ENCODE assay signal across 1 cellular context in the genomic region with DNA sequence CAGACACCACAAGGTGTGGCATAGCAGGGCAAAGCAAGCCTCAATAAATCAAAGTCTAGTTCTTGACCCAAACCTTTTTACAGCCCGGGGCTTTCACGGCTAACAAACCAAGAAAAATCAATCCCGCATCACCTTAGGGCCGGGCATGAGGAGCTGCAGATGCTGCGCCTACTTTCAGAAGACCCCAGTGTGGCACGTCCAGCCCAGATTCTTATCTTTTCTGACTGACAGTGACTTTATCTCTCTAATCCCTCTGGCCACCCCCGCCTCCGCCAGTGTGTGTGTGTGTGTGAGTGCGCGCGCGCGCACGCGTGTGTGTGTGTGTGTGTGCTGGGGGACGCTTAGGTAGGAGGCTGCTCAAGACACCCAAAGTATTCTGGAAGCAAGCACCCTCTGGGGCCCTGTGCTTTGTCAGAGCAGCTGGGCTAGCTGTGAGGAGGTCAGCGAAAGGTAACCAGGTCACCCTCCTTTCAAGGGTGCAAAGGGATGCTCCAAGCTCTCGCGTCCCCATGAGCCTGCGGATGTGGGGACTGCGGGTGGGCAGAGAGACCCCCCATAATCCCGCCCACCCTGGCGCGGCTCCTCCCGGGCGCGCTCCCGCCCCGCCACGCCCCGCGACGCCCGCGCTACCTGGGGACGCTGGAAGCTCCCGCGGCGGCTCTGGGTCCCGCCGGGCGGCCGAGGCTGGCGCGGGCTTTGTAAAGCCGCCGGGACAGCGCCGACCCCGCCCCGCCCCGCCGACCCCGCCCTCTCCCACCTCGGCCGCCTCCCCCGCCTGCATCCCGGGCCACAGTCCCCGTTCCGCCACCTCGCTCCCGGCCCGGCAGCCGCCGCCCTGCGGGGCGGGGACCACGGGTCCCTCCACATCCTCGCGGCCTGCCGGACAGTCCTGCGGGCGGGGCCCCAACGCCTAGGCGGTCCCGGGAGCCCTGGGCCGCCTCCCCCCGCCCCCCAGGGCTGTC.
A peak's percentile ranks its signal among the peaks of the same experiment; 100 is the strongest.
TF ChIP-seq lines count a peak whose summit lies in the region.

No MANE protein-coding gene starts in this region.

TF ChIP-seq in K562, 482 proteins besides CTCF, POLR2A, EP300 and RAD21 (continued from another document and continues in another):
- TF ChIP-seq, protein P1, sequence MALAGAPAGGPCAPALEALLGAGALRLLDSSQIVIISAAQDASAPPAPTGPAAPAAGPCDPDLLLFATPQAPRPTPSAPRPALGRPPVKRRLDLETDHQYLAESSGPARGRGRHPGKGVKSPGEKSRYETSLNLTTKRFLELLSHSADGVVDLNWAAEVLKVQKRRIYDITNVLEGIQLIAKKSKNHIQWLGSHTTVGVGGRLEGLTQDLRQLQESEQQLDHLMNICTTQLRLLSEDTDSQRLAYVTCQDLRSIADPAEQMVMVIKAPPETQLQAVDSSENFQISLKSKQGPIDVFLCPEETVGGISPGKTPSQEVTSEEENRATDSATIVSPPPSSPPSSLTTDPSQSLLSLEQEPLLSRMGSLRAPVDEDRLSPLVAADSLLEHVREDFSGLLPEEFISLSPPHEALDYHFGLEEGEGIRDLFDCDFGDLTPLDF (CRISPR knock-in tag; IDR thresholded peaks at IDR 0.05), result no peak
- no peak for TF ChIP-seq IRF9 (tag; IDR thresholded peaks at IDR 0.05)
- TF ChIP-seq DMBX1 (CRISPR knock-in tag; IDR thresholded peaks at IDR 0.05; ENCODE audit: borderline replicate concordance), result no peak
- TF ChIP-seq HINFP (tag; conservative IDR thresholded peaks at IDR 0.05; ENCODE audit: low read depth), result no peak
- TF ChIP-seq, protein P2, sequence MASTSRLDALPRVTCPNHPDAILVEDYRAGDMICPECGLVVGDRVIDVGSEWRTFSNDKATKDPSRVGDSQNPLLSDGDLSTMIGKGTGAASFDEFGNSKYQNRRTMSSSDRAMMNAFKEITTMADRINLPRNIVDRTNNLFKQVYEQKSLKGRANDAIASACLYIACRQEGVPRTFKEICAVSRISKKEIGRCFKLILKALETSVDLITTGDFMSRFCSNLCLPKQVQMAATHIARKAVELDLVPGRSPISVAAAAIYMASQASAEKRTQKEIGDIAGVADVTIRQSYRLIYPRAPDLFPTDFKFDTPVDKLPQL (IDR thresholded peaks at IDR 0.05; ENCODE audit: extremely low read depth, insufficient read length), result no peak
- TF ChIP-seq ZNF143 (CRISPR knock-in tag; IDR thresholded peaks at IDR 0.05), result no peak
- TF ChIP-seq HDGF (IDR thresholded peaks at IDR 0.05), result no peak
- TF ChIP-seq MCM5 (IDR thresholded peaks at IDR 0.05; ENCODE audit: low read depth), result no peak
- TF ChIP-seq TCFL5 (CRISPR knock-in tag; conservative IDR thresholded peaks at IDR 0.05), result no peak
- no peak for TF ChIP-seq ZNF232 (CRISPR knock-in tag; IDR thresholded peaks at IDR 0.05)
- TF ChIP-seq SUPT5H (IDR thresholded peaks at IDR 0.05), result no peak
- no peak for TF ChIP-seq USF2 (CRISPR knock-in tag; IDR thresholded peaks at IDR 0.05)
- no peak for TF ChIP-seq FIP1L1 (IDR thresholded peaks at IDR 0.05; ENCODE audit: low read depth, low read length, poor library complexity, severe bottlenecking)
- TF ChIP-seq KAT7 (CRISPR knock-in tag; IDR thresholded peaks at IDR 0.05; ENCODE audit: borderline replicate concordance), result no peak
- TF ChIP-seq WHSC1 (IDR thresholded peaks at IDR 0.05; ENCODE audit: low read length), result no peak
- TF ChIP-seq, protein P3, sequence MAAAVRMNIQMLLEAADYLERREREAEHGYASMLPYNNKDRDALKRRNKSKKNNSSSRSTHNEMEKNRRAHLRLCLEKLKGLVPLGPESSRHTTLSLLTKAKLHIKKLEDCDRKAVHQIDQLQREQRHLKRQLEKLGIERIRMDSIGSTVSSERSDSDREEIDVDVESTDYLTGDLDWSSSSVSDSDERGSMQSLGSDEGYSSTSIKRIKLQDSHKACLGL (CRISPR knock-in tag; IDR thresholded peaks at IDR 0.05; ENCODE audit: borderline replicate concordance, poor library complexity, severe bottlenecking), result no peak
- TF ChIP-seq, protein P4, sequence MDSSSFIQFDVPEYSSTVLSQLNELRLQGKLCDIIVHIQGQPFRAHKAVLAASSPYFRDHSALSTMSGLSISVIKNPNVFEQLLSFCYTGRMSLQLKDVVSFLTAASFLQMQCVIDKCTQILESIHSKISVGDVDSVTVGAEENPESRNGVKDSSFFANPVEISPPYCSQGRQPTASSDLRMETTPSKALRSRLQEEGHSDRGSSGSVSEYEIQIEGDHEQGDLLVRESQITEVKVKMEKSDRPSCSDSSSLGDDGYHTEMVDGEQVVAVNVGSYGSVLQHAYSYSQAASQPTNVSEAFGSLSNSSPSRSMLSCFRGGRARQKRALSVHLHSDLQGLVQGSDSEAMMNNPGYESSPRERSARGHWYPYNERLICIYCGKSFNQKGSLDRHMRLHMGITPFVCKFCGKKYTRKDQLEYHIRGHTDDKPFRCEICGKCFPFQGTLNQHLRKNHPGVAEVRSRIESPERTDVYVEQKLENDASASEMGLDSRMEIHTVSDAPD (CRISPR knock-in tag; IDR thresholded peaks at IDR 0.05), result no peak
- TF ChIP-seq FUS (optimal IDR thresholded peaks at IDR 0.05; ENCODE audit: low read depth, low read length), result no peak
- TF ChIP-seq ARID3B (CRISPR knock-in tag; IDR thresholded peaks at IDR 0.05; ENCODE audit: borderline replicate concordance), result no peak
- TF ChIP-seq MCM3 (IDR thresholded peaks at IDR 0.05), result no peak
- TF ChIP-seq ZZZ3 (IDR thresholded peaks at IDR 0.05), result no peak
- TF ChIP-seq PURB (CRISPR knock-in tag; IDR thresholded peaks at IDR 0.05; ENCODE audit: low read depth), result no peak
- no peak for TF ChIP-seq RBM39 (optimal IDR thresholded peaks at IDR 0.05; ENCODE audit: low read depth, low read length)
- TF ChIP-seq SIX5 (IDR thresholded peaks at IDR 0.05; ENCODE audit: borderline replicate concordance in 1 of 2, insufficient read depth in 1 of 2, low read depth in 1 of 2, low read length in 2 of 2), result no peak
- TF ChIP-seq FOXA3 (CRISPR knock-in tag; conservative IDR thresholded peaks at IDR 0.05 in 1 of 2, IDR thresholded peaks at IDR 0.05 in 1 of 2), result no peak
- TF ChIP-seq SRSF9 (IDR thresholded peaks at IDR 0.05; ENCODE audit: borderline replicate concordance, low read depth, low read length), result no peak
- TF ChIP-seq FOXK1 (CRISPR knock-in tag; IDR thresholded peaks at IDR 0.05; ENCODE audit: borderline replicate concordance), result no peak
- TF ChIP-seq GATAD2A (IDR thresholded peaks at IDR 0.05), result 0 out of 2 replicates have a peak, but pooled peaks have one; percentile 27
- no peak for TF ChIP-seq JUN (IDR thresholded peaks at IDR 0.05; ENCODE audit: borderline replicate concordance, low read depth, low read length)
- no peak for TF ChIP-seq JUN (CRISPR knock-in tag; IDR thresholded peaks at IDR 0.05; ENCODE audit: borderline replicate concordance)
- TF ChIP-seq, protein P5, sequence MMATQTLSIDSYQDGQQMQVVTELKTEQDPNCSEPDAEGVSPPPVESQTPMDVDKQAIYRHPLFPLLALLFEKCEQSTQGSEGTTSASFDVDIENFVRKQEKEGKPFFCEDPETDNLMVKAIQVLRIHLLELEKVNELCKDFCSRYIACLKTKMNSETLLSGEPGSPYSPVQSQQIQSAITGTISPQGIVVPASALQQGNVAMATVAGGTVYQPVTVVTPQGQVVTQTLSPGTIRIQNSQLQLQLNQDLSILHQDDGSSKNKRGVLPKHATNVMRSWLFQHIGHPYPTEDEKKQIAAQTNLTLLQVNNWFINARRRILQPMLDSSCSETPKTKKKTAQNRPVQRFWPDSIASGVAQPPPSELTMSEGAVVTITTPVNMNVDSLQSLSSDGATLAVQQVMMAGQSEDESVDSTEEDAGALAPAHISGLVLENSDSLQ (IDR thresholded peaks at IDR 0.05), result peak; percentile 87
- no peak for TF ChIP-seq BRCA1 (IDR thresholded peaks at IDR 0.05)
- TF ChIP-seq BRCA1 (CRISPR knock-in tag; IDR thresholded peaks at IDR 0.05), result no peak
- TF ChIP-seq, protein P6, sequence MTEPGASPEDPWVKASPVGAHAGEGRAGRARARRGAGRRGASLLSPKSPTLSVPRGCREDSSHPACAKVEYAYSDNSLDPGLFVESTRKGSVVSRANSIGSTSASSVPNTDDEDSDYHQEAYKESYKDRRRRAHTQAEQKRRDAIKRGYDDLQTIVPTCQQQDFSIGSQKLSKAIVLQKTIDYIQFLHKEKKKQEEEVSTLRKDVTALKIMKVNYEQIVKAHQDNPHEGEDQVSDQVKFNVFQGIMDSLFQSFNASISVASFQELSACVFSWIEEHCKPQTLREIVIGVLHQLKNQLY (CRISPR knock-in tag; conservative IDR thresholded peaks at IDR 0.05), result no peak
- no peak for TF ChIP-seq MCM2 (IDR thresholded peaks at IDR 0.05; ENCODE audit: low read depth)
- peak; percentile 27; the same call in 1 of the 2 replicates for TF ChIP-seq MYC (IDR thresholded peaks at IDR 0.05; ENCODE audit: low read depth, low read length)
- TF ChIP-seq MYC (CRISPR knock-in tag; IDR thresholded peaks at IDR 0.05; ENCODE audit: borderline replicate concordance, low read depth), result no peak
- no peak for TF ChIP-seq RFX5 (IDR thresholded peaks at IDR 0.05; ENCODE audit: low read depth, low read length)
- no peak for TF ChIP-seq TSC22D4 (tag; IDR thresholded peaks at IDR 0.05)
- no peak for TF ChIP-seq ZNF583 (CRISPR knock-in tag; IDR thresholded peaks at IDR 0.05)
- peak in 1 of 2 experiments; percentile 63; a peak in 1 of 4 replicates for TF ChIP-seq RCOR1 (IDR thresholded peaks at IDR 0.05; ENCODE audit: borderline replicate concordance in 1 of 2, low read depth in 2 of 2, low read length in 2 of 2)
- no peak; the same call in 1 of the 2 replicates for TF ChIP-seq CREM (IDR thresholded peaks at IDR 0.05; ENCODE audit: low read depth)
- peak; percentile 80 for TF ChIP-seq DPF2 (IDR thresholded peaks at IDR 0.05)
- TF ChIP-seq, protein P7, sequence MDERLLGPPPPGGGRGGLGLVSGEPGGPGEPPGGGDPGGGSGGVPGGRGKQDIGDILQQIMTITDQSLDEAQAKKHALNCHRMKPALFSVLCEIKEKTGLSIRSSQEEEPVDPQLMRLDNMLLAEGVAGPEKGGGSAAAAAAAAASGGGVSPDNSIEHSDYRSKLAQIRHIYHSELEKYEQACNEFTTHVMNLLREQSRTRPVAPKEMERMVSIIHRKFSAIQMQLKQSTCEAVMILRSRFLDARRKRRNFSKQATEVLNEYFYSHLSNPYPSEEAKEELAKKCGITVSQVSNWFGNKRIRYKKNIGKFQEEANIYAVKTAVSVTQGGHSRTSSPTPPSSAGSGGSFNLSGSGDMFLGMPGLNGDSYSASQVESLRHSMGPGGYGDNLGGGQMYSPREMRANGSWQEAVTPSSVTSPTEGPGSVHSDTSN (CRISPR knock-in tag; IDR thresholded peaks at IDR 0.05; ENCODE audit: low read depth), result no peak
- TF ChIP-seq, protein P7 (tag; conservative IDR thresholded peaks at IDR 0.05; ENCODE audit: low read depth), result peak; percentile 78
- no peak for TF ChIP-seq THAP12 (CRISPR knock-in tag; IDR thresholded peaks at IDR 0.05)
